In the genomic region with DNA sequence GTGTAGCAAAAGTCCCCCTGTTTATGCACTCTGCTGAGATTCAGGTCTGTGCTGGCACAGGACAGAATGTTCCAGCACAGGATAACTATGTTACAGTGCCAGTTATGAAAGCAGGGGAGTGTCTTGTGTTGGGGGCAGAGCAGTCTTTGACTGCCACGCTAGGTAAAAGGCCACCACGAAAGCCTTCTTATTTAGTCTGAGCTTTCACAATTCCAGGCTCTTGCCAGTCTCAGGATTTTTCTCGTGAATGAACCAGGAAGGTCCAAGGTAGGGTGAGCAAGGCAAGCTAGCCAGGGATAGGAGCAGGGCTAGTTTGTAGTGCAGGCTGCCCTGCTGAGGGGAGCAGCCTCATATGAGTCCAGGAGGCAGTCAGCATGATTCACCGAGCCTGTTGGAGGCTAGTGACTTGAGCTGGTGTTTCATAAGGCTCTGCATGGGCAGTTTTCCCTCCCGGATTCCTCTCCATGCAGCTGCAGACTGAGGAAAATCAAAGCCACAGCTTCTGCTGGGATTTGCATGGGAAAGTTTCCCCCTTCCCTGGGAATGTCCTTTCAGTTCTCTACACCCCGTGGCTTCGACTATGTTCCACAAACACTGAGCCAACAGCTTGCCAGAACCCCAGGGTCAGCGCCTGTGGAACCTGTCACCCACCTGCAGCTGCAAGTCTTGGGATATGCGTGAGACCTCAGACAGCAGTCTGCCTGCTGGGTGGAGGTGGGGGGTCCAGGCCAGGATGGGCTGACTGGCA, we compare ENCODE assay signal across 9 cellular contexts.
DNase-seq lines count a peak whose midpoint lies in the region; ATAC-seq and TF ChIP-seq lines count a peak whose summit lies in the region.
"Had no signal": no experiment of that assay in that cellular context is flagged by ENCODE, and none has a peak within 500 bp of the region (broad histone marks: within the 10 kb centered on the region; RNA-seq: fewer than 3 reads in every experiment).

No MANE protein-coding gene starts in this region.

- POLR2A ChIA-PET in T-cell (lab: Charles Lee): no interaction called here

- ATAC-seq in GM18861 (IDR thresholded peaks at IDR 0.05; ENCODE audit: unreplicated experiment) (no peak), T-cell (replicated peaks in 1 of 4) (no peak)

- intact Hi-C loops in ascending aorta (cut with DNase I): loop anchor here (1.0 to 5.0 kb wide), 5 partner anchors 56 to 210 kb away; no protein-coding TSS in a partner anchor
- intact Hi-C loops in sigmoid colon (cut with DNase I): loop anchor here (5.0 kb wide), 1 partner anchor 75 kb away; no protein-coding TSS in a partner anchor

- H3K27me3 ChIP-seq in ascending aorta (no peaks in the 10 kb centered on the region), right atrium auricular region (no peaks in the 10 kb centered on the region), sigmoid colon (no peaks in the 10 kb centered on the region)

- TF ChIP-seq EP300 in sigmoid colon (IDR thresholded peaks at IDR 0.05): peak; percentile 86 to 98 (median 88)

- peak; percentile 6 for DNase-seq in G401 (ENCODE audit: low spot score)
- peak; percentile 55 to 92 for DNase-seq in ascending aorta (ENCODE audit: low spot score in 2 of 2)
- peak; percentile 81 for DNase-seq in right atrium auricular region (ENCODE audit: low spot score)
- DNase-seq in sigmoid colon: peak; percentile 88
- no peak for DNase-seq in NCI-H526 (lab: John Stamatoyannopoulos, UW)
- DNase-seq in activated T-cell treated with anti-CD3 and anti-CD28 coated beads, Interleukin-2, amount 50 U/mL, for 24 hours: no peak
- no peak for DNase-seq in T-cell
- DNase-seq: NCI-H1417 had no signal

- peaks cover 17 to 42% of the 10 kb centered on the region in 2 donors for H3K4me1 ChIP-seq in ascending aorta
- H3K4me1 ChIP-seq in right atrium auricular region: peaks cover 0 to 32% of the 10 kb centered on the region in 2 donors
- peaks cover 0 to 35% (median 26%) of the 10 kb centered on the region in 4 donors for H3K4me1 ChIP-seq in sigmoid colon

- no peak overlapping the region for H3K4me3 Mint-ChIP-seq in activated T-cell treated with anti-CD3 and anti-CD28 coated beads, Interleukin-2, amount 50 U/mL, for 24 hours
- H3K4me3 Mint-ChIP-seq in T-cell: no peak overlapping the region

- peaks cover 3% of the 10 kb centered on the region for H3K27me3 Mint-ChIP-seq in activated T-cell treated with anti-CD3 and anti-CD28 coated beads, Interleukin-2, amount 50 U/mL, for 24 hours
- peaks cover 8 to 10% of the 10 kb centered on the region in 2 donors for H3K27me3 Mint-ChIP-seq in T-cell

- H3K36me3 ChIP-seq in ascending aorta (no peaks in the 10 kb centered on the region), right atrium auricular region (no peaks in the 10 kb centered on the region), sigmoid colon (no peaks in the 10 kb centered on the region)

- no peaks in the 10 kb centered on the region for H3K9me3 Mint-ChIP-seq in activated T-cell treated with anti-CD3 and anti-CD28 coated beads, Interleukin-2, amount 50 U/mL, for 24 hours
- H3K9me3 Mint-ChIP-seq in T-cell: no peaks in the 10 kb centered on the region

- TF ChIP-seq POLR2A in sigmoid colon (IDR thresholded peaks at IDR 0.05): no peak

- WGBS in sigmoid colon, 2 donors: 67 to 77% methylated on average over 9 of the region's 9 CpGs

- peaks cover 11% of the 10 kb centered on the region for H3K4me1 Mint-ChIP-seq in activated T-cell treated with anti-CD3 and anti-CD28 coated beads, Interleukin-2, amount 50 U/mL, for 24 hours (ENCODE audit: low read depth)
- no peaks in the 10 kb centered on the region for H3K4me1 Mint-ChIP-seq in T-cell

- in situ Hi-C loops in G401 (cut with HindIII; ENCODE audit: low sequenced_read_pairs): no loop called here

- CTCF ChIA-PET in T-cell (lab: Charles Lee): no interaction called here

- peak overlapping the region; percentile 85 to 90 for H3K27ac ChIP-seq in ascending aorta
- peak overlapping the region; percentile 56 to 65 for H3K27ac ChIP-seq in right atrium auricular region
- H3K27ac ChIP-seq in sigmoid colon: peak overlapping the region; percentile 72 to 84 (median 78)

- H3K9me3 ChIP-seq in ascending aorta (no peaks in the 10 kb centered on the region), right atrium auricular region (no peaks in the 10 kb centered on the region), sigmoid colon (no peaks in the 10 kb centered on the region)

- peak overlapping the region in 1 of 2 donors; percentile 39 for H3K4me3 ChIP-seq in ascending aorta
- no peak overlapping the region for H3K4me3 ChIP-seq in right atrium auricular region
- H3K4me3 ChIP-seq in sigmoid colon: no peak overlapping the region

- TF ChIP-seq CTCF in ascending aorta (IDR thresholded peaks at IDR 0.05): no peak
- no peak for TF ChIP-seq CTCF in right atrium auricular region (IDR thresholded peaks at IDR 0.05)
- no peak for TF ChIP-seq CTCF in sigmoid colon (IDR thresholded peaks at IDR 0.05)

- no peaks in the 10 kb centered on the region for H3K36me3 Mint-ChIP-seq in activated T-cell treated with anti-CD3 and anti-CD28 coated beads, Interleukin-2, amount 50 U/mL, for 24 hours (ENCODE audit: low read depth)
- no peaks in the 10 kb centered on the region for H3K36me3 Mint-ChIP-seq in T-cell

- H3K27ac Mint-ChIP-seq in activated T-cell treated with anti-CD3 and anti-CD28 coated beads, Interleukin-2, amount 50 U/mL, for 24 hours: no peak overlapping the region
- H3K27ac Mint-ChIP-seq in T-cell: no peak overlapping the region

Comparison
In these comparisons a context has a peak if more than half of its experiments do, and no peak if none do; other contexts are left out.
1. DNase-seq: peak in G401 (single experiment), ascending aorta (2 of 2), right atrium auricular region (single experiment) and sigmoid colon (single experiment); none in NCI-H526 (0 of 2), activated T-cell treated with anti-CD3 and anti-CD28 coated beads, Interleukin-2, amount 50 U/mL, for 24 hours (single experiment) and T-cell (0 of 34).
2. Peak in every context shown above with its lines, with median percentiles within 50 percentile points of each other: H3K27ac ChIP-seq.